ENCODE assay signal across 21 cellular contexts in genomic region chr13:101795025-101795424, GRCh38.
"Had no signal": no experiment of that assay in that cellular context is flagged by ENCODE, and none has a peak within 500 bp of the region (broad histone marks: within the 10 kb centered on the region; RNA-seq: fewer than 3 reads in every experiment).

No MANE protein-coding gene starts in this region.

- H3K27me3 Mint-ChIP-seq: dendritic cell treated with granulocyte-macrophage colony-stimulating factor and Interleukin-4, amounts not matched to agents 40 ng/mL and 50 ng/mL, for 4 days had no signal

- H3K36me3 ChIP-seq: esophagus muscularis mucosa, left lung, sigmoid colon, stomach, thoracic aorta, transverse colon had no signal

- H3K4me1 ChIP-seq: left lung, psoas muscle, sigmoid colon, stomach, transverse colon had no signal

- H3K9me3 Mint-ChIP-seq: dendritic cell treated with granulocyte-macrophage colony-stimulating factor and Interleukin-4, amounts not matched to agents 40 ng/mL and 50 ng/mL, for 4 days; effector memory CD8-positive, alpha-beta T cell; nephron progenitor cell had no signal

- ATAC-seq: effector memory CD8-positive, alpha-beta T cell; left lung; naive thymus-derived CD4-positive, alpha-beta T cell; psoas muscle had no signal

- H3K4me3 Mint-ChIP-seq: dendritic cell treated with granulocyte-macrophage colony-stimulating factor and Interleukin-4, amounts not matched to agents 40 ng/mL and 50 ng/mL, for 4 days; effector memory CD8-positive, alpha-beta T cell; naive thymus-derived CD4-positive, alpha-beta T cell; nephron progenitor cell had no signal

- H3K27me3 ChIP-seq: esophagus muscularis mucosa, left lung, sigmoid colon, stomach, transverse colon had no signal

- H3K9me3 ChIP-seq: esophagus muscularis mucosa, left lung, psoas muscle, sigmoid colon, stomach, thoracic aorta, transverse colon had no signal

- DNase-seq: central memory CD4-positive, alpha-beta T cell; effector memory CD8-positive, alpha-beta T cell; foreskin melanocyte; islet precursor cell; left lung; mesendoderm; naive thymus-derived CD4-positive, alpha-beta T cell; nephron progenitor cell; psoas muscle; retina; sigmoid colon; small intestine; stimulated activated CD4-positive, alpha-beta T cell treated with anti-CD3 and anti-CD28 coated beads, Interleukin-12 subunit alpha, Interleukin-12 subunit beta, amount 100 ng/mL, for 4 hours; stimulated activated naive CD4-positive, alpha-beta T cell; stomach; transverse colon had no signal

- H3K4me3 ChIP-seq: esophagus muscularis mucosa, left lung, lung, psoas muscle, sigmoid colon, stomach, thoracic aorta, transverse colon had no signal

- H3K4me1 Mint-ChIP-seq: naive thymus-derived CD4-positive, alpha-beta T cell; nephron progenitor cell had no signal

- H3K27ac Mint-ChIP-seq: dendritic cell treated with granulocyte-macrophage colony-stimulating factor and Interleukin-4, amounts not matched to agents 40 ng/mL and 50 ng/mL, for 4 days; effector memory CD8-positive, alpha-beta T cell; naive thymus-derived CD4-positive, alpha-beta T cell; nephron progenitor cell had no signal

- H3K27ac ChIP-seq: epithelial cell of prostate, esophagus muscularis mucosa, left lung, psoas muscle, sigmoid colon, stomach, thoracic aorta, transverse colon had no signal

- H3K36me3 Mint-ChIP-seq: naive thymus-derived CD4-positive, alpha-beta T cell had no signal
